In genomic region chr10:113666682-113667252, GRCh38 we compare ENCODE assay signal across 11 cellular contexts. TPM values are rescaled to one million over a fixed set of nuclear protein-coding genes. Genes with fewer than 3 reads are reported as not detected.
DNase-seq lines count a peak whose midpoint lies in the region; ATAC-seq and TF ChIP-seq lines count a peak whose summit lies in the region.
"Had no signal": no experiment of that assay in that cellular context is flagged by ENCODE, and none has a peak within 500 bp of the region (broad histone marks: within the 10 kb centered on the region; RNA-seq: fewer than 3 reads in every experiment).

No MANE protein-coding gene starts in this region.

- no peaks in the 10 kb centered on the region for H3F3A ChIP-seq in PC-3 (ENCODE audit: low read length, unreplicated experiment)

- H3K79me2 ChIP-seq in PC-3 (ENCODE audit: low read length) = no peaks in the 10 kb centered on the region

- H3K4me3 ChIP-seq in CD8-positive, alpha-beta T cell (ENCODE audit: low read depth, low read length) = no peak overlapping the region
- H3K4me3 ChIP-seq in PC-3 (ENCODE audit: low read length) = no peak overlapping the region

- H3K27ac Mint-ChIP-seq in CD8-positive, alpha-beta T cell = no peak overlapping the region
- H3K27ac Mint-ChIP-seq in activated naive CD8-positive, alpha-beta T cell treated with anti-CD3 and anti-CD28 coated beads, Interleukin-2, amount 50 U/mL, for 24 hours = peak overlapping the region; percentile 41

- no peaks in the 10 kb centered on the region for H3K9me2 ChIP-seq in PC-3 (replicated peaks; ENCODE audit: low read length)

- CTCF ChIA-PET in CD8-positive, alpha-beta T cell (lab: Charles Lee) = interaction anchor here (1.0 kb wide), 1 partner anchor 13 kb away, joined by 3 read pairs; no protein-coding TSS in a partner anchor
- CTCF ChIA-PET in PC-3 (lab: Charles Lee) = no interaction called here

- peak; percentile 46 for ATAC-seq in CD8-positive, alpha-beta T cell
- peak; percentile 45 for ATAC-seq in GM19397 (IDR thresholded peaks at IDR 0.05; ENCODE audit: unreplicated experiment)
- ATAC-seq in HG03175 (IDR thresholded peaks at IDR 0.05; ENCODE audit: unreplicated experiment) = peak; percentile 72
- peak; percentile 85 for ATAC-seq in activated naive CD8-positive, alpha-beta T cell treated with anti-CD3 and anti-CD28 coated beads, Interleukin-2, amount 50 U/mL, for 24 hours
- ATAC-seq in PC-3 = no peak
- ATAC-seq: HepG2; naive thymus-derived CD4-positive, alpha-beta T cell had no signal

- no peak overlapping the region for H3K27ac ChIP-seq in CD8-positive, alpha-beta T cell (ENCODE audit: low read depth, low read length)
- no peak overlapping the region for H3K27ac ChIP-seq in PC-3 (ENCODE audit: low read length)

- no peaks in the 10 kb centered on the region for H4K20me1 ChIP-seq in PC-3 (ENCODE audit: low read length)

- peaks cover 11% of the 10 kb centered on the region for H3K9me3 Mint-ChIP-seq in CD8-positive, alpha-beta T cell
- H3K9me3 Mint-ChIP-seq in activated naive CD8-positive, alpha-beta T cell treated with anti-CD3 and anti-CD28 coated beads, Interleukin-2, amount 50 U/mL, for 24 hours = peaks cover 11% of the 10 kb centered on the region

- POLR2A ChIA-PET in CD8-positive, alpha-beta T cell (lab: Charles Lee) = no interaction called here
- POLR2A ChIA-PET in PC-3 (lab: Charles Lee; ENCODE audit: unreplicated experiment) = no interaction called here

- peaks cover 2% of the 10 kb centered on the region for H3K27me3 Mint-ChIP-seq in CD8-positive, alpha-beta T cell (ENCODE audit: low read depth)
- peaks cover 11% of the 10 kb centered on the region for H3K27me3 Mint-ChIP-seq in activated naive CD8-positive, alpha-beta T cell treated with anti-CD3 and anti-CD28 coated beads, Interleukin-2, amount 50 U/mL, for 24 hours

- H3K4me3 Mint-ChIP-seq in CD8-positive, alpha-beta T cell = no peak overlapping the region
- H3K4me3 Mint-ChIP-seq in activated naive CD8-positive, alpha-beta T cell treated with anti-CD3 and anti-CD28 coated beads, Interleukin-2, amount 50 U/mL, for 24 hours = no peak overlapping the region
- H3K4me3 Mint-ChIP-seq: naive thymus-derived CD4-positive, alpha-beta T cell had no signal

- no peak overlapping the region for H3K9ac ChIP-seq in PC-3 (ENCODE audit: low read length)

- peaks cover 7% of the 10 kb centered on the region for H3K9me3 ChIP-seq in CD8-positive, alpha-beta T cell (ENCODE audit: low read length)
- no peaks in the 10 kb centered on the region for H3K9me3 ChIP-seq in PC-3 (ENCODE audit: low read length)

- intact Hi-C loops in CD8-positive, alpha-beta T cell (cut with DNase I, micrococcal nuclease) = no loop called here
- intact Hi-C loops in PC-3 (cut with micrococcal nuclease) = no loop called here

- H3K27me3 ChIP-seq in CD8-positive, alpha-beta T cell (ENCODE audit: insufficient read depth, low read length) = no peaks in the 10 kb centered on the region
- no peaks in the 10 kb centered on the region for H3K27me3 ChIP-seq in PC-3 (ENCODE audit: low read length)

- no peaks in the 10 kb centered on the region for H3K36me3 ChIP-seq in CD8-positive, alpha-beta T cell (ENCODE audit: insufficient read depth, low read length)
- no peaks in the 10 kb centered on the region for H3K36me3 ChIP-seq in PC-3 (ENCODE audit: low read depth, low read length)

- no peak for DNase-seq in CD8-positive, alpha-beta T cell
- no peak for DNase-seq in activated naive CD8-positive, alpha-beta T cell treated with anti-CD3 and anti-CD28 coated beads, Interleukin-2, amount 50 U/mL, for 24 hours
- no peak for DNase-seq in globus pallidus (ENCODE audit: low spot score)
- no peak for DNase-seq in PC-3
- DNase-seq in HuH-7 (ENCODE audit: low spot score) = no peak
- no peak for DNase-seq in islet precursor cell
- DNase-seq: naive thymus-derived CD4-positive, alpha-beta T cell had no signal

- no peaks in the 10 kb centered on the region for H3K36me3 Mint-ChIP-seq in CD8-positive, alpha-beta T cell
- no peaks in the 10 kb centered on the region for H3K36me3 Mint-ChIP-seq in activated naive CD8-positive, alpha-beta T cell treated with anti-CD3 and anti-CD28 coated beads, Interleukin-2, amount 50 U/mL, for 24 hours (ENCODE audit: low read depth)

- no TSS peak for BruUV-seq in PC-3 (replicated peaks; lab: Mats Ljungman, UMichigan)

- H3K4me1 Mint-ChIP-seq in CD8-positive, alpha-beta T cell (ENCODE audit: low read depth) = no peaks in the 10 kb centered on the region
- peaks cover 8% of the 10 kb centered on the region for H3K4me1 Mint-ChIP-seq in activated naive CD8-positive, alpha-beta T cell treated with anti-CD3 and anti-CD28 coated beads, Interleukin-2, amount 50 U/mL, for 24 hours

- no peaks in the 10 kb centered on the region for H3K4me1 ChIP-seq in CD8-positive, alpha-beta T cell (ENCODE audit: insufficient read depth, low read length)
- peaks cover 13% of the 10 kb centered on the region; the same call in 1 of the 2 replicates for H3K4me1 ChIP-seq in PC-3 (ENCODE audit: insufficient read depth, low read length)

- no peak for TF ChIP-seq CTCF in CD8-positive, alpha-beta T cell (IDR thresholded peaks at IDR 0.05)
- TF ChIP-seq CTCF in PC-3 (conservative IDR thresholded peaks at IDR 0.05; ENCODE audit: low read depth, low read length) = no peak

- no peak overlapping the region for H2AFZ ChIP-seq in PC-3 (ENCODE audit: low read length)

- no peak overlapping the region for H3K4me2 ChIP-seq in PC-3 (ENCODE audit: low read length)

RNA-seq across cellular contexts. Expression of gene NRAP, which starts 2.9 kb away (rescaled TPM):
- not detected for total RNA-seq in CD8-positive, alpha-beta T cell
- not detected in 2 replicates for total RNA-seq in PC-3 (2014; rRNA removed)
- total RNA-seq: HepG2; naive thymus-derived CD4-positive, alpha-beta T cell; T-helper 2 cell treated with Interferon-gamma antibody and Interleukin-4, amounts not matched to agents 100 ng/mL and 5 ng/mL, for 36 hours had no signal

RNA-seq across cellular contexts. Expression of gene CASP7, which starts 12.9 kb away (rescaled TPM):
- total RNA-seq in CD8-positive, alpha-beta T cell = 10 to 100 TPM; 12.8 to 13.3 TPM
- total RNA-seq in PC-3 (2014; rRNA removed) = 13.2 and 13.7 TPM in 2 replicates
